8 cellular contexts compared by ENCODE assay signal in genomic region chr7:143299840-143300239, GRCh38. TPM values are rescaled to one million over a fixed set of nuclear protein-coding genes. Genes with fewer than 3 reads are reported as not detected.
DNase-seq lines count a peak whose midpoint lies in the region; ATAC-seq and TF ChIP-seq lines count a peak whose summit lies in the region.

No MANE protein-coding gene starts in this region.

- H4K20me1 ChIP-seq in smooth muscle cell (ENCODE audit: low read depth), result peaks cover 32% of the 10 kb centered on the region

- H3K79me2 ChIP-seq in smooth muscle cell (ENCODE audit: low read depth), result no peaks in the 10 kb centered on the region

- H3K27ac ChIP-seq in smooth muscle cell (ENCODE audit: low read depth), result peak overlapping the region; percentile 34

- no peaks in the 10 kb centered on the region for H3K4me1 ChIP-seq in smooth muscle cell (ENCODE audit: low read depth)

- WGBS in smooth muscle cell (ENCODE audit: low lambda C conversion rate), result 86% methylated on average over 8 of the region's 8 CpGs

- ATAC-seq in GM19023 (IDR thresholded peaks at IDR 0.05; ENCODE audit: unreplicated experiment), result no peak

- H3F3A ChIP-seq in smooth muscle cell (ENCODE audit: low read depth), result no peaks in the 10 kb centered on the region

- H3K36me3 ChIP-seq in smooth muscle cell (ENCODE audit: low read depth), result peaks cover 15% of the 10 kb centered on the region

- DNase-seq in LoVo (ENCODE audit: low spot score) (peak; percentile 47), fibroblast of mammary gland (ENCODE audit: low read depth) (peak; percentile 12), smooth muscle cell (lab: John Stamatoyannopoulos, UW; ENCODE audit: unreplicated experiment) (no peak), NCI-H345 treated with DMSO at 0.1 percent for 48 hours (lab: John Stamatoyannopoulos, UW; ENCODE audit: unreplicated experiment) (no peak), UCSD-AML1 (lab: John Stamatoyannopoulos, UW; ENCODE audit: unreplicated experiment) (no peak)
- DNase-seq in activated CD8-positive, alpha-beta memory T cell treated with anti-CD3 and anti-CD28 coated beads, Interleukin-2, amount 50 U/mL, for 48 hours, result peak; percentile 73

- no peak overlapping the region for H3K4me3 ChIP-seq in fibroblast of mammary gland (ENCODE audit: control insufficient read depth, low read depth, low read length)
- no peak overlapping the region for H3K4me3 ChIP-seq in smooth muscle cell

- TF ChIP-seq CTCF in GM12872 (IDR thresholded peaks at IDR 0.05; ENCODE audit: insufficient read depth, low read depth, low read length) (peak; percentile 69), fibroblast of mammary gland (conservative IDR thresholded peaks at IDR 0.05; ENCODE audit: control insufficient read depth, insufficient read depth, low read depth, low read length) (peak; percentile 55), smooth muscle cell (IDR thresholded peaks at IDR 0.05; ENCODE audit: borderline replicate concordance, insufficient read depth, poor library complexity, severe bottlenecking) (peak; percentile 37)

- H3K27me3 ChIP-seq in smooth muscle cell (ENCODE audit: low read depth), result no peaks in the 10 kb centered on the region

- no peak overlapping the region for H3K9ac ChIP-seq in smooth muscle cell (ENCODE audit: low read depth)

- H3K4me2 ChIP-seq in smooth muscle cell, result no peak overlapping the region

- H3K9me3 ChIP-seq in smooth muscle cell (replicated peaks; ENCODE audit: low read depth), result no peaks in the 10 kb centered on the region

- H2AFZ ChIP-seq in smooth muscle cell (ENCODE audit: low read depth), result no peak overlapping the region

RNA-seq across cellular contexts. Expression of gene CASP2, which starts 11.7 kb away (rescaled TPM):
- total RNA-seq in smooth muscle cell, result 13.4 and 22.0 TPM in 2 replicates
- polyA plus RNA-seq in smooth muscle cell, result 8.1 and 10.7 TPM in 2 replicates

RNA-seq across cellular contexts. Expression of gene TMEM139, which starts 15.1 kb away (rescaled TPM):
- total RNA-seq in smooth muscle cell, result 0.99 and 9.1 TPM in 2 replicates
- 0.93 and 4.0 TPM in 2 replicates for polyA plus RNA-seq in smooth muscle cell

RNA-seq across cellular contexts. Expression of gene CLCN1, which starts 16.1 kb away (rescaled TPM):
- total RNA-seq in smooth muscle cell, result not detected in 2 replicates
- polyA plus RNA-seq in smooth muscle cell, result not detected in 2 replicates

RNA-seq across cellular contexts. Expression of gene GSTK1, which starts 36.6 kb away (rescaled TPM):
- total RNA-seq in smooth muscle cell, result 102 and 158 TPM in 2 replicates
- 105 and 136 TPM in 2 replicates for polyA plus RNA-seq in smooth muscle cell

Comparison
In these comparisons a context has a peak if more than half of its experiments do, and no peak if none do; other contexts are left out.
1. DNase-seq: peak in LoVo (single experiment), activated CD8-positive, alpha-beta memory T cell treated with anti-CD3 and anti-CD28 coated beads, Interleukin-2, amount 50 U/mL, for 48 hours (single experiment) and fibroblast of mammary gland (single experiment); none in smooth muscle cell (single experiment), NCI-H345 treated with DMSO at 0.1 percent for 48 hours (single experiment) and UCSD-AML1 (single experiment).
2. Peak in every context shown above with its lines, with median percentiles within 50 percentile points of each other: CTCF ChIP-seq.